ENCODE assay signal across 12 cellular contexts in genomic region chr9:117705386-117705785, GRCh38. TPM values are rescaled to one million over a fixed set of nuclear protein-coding genes. Genes with fewer than 3 reads are reported as not detected.
DNase-seq lines count a peak whose midpoint lies in the region; ATAC-seq, FAIRE-seq and TF ChIP-seq lines count a peak whose summit lies in the region.
"Had no signal": no experiment of that assay in that cellular context is flagged by ENCODE, and none has a peak within 500 bp of the region (broad histone marks: within the 10 kb centered on the region; RNA-seq: fewer than 3 reads in every experiment).

No MANE protein-coding gene starts in this region.

- peak overlapping the region; percentile 76 for H3K4me3 Mint-ChIP-seq in astrocyte (ENCODE audit: unreplicated experiment)
- peak overlapping the region; percentile 15 to 83 for H3K4me3 Mint-ChIP-seq in stimulated activated naive B cell treated with anti-CD40 and anti-IgM and Interleukin-4, amounts not matched to agents 10 μg/mL and 1 μg/mL and 100 μg/mL, for 72 hours

- H4K20me1 ChIP-seq in astrocyte (ENCODE audit: insufficient read depth, low read length) = peaks cover 31% of the 10 kb centered on the region

- H3K27ac ChIP-seq in HEK293 (ENCODE audit: extremely low read depth, low read depth, low read length) = no peak overlapping the region
- H3K27ac ChIP-seq in astrocyte (ENCODE audit: low read depth, low read length) = peak overlapping the region; percentile 87
- H3K27ac ChIP-seq in lower lobe of right lung = peak overlapping the region; percentile 85

- DNase-seq in astrocyte (ENCODE audit: low read depth) = no peak
- DNase-seq in lower lobe of right lung = no peak
- no peak for DNase-seq in stimulated activated naive B cell treated with anti-CD40 and anti-IgM and Interleukin-4, amounts not matched to agents 10 μg/mL and 1 μg/mL and 100 μg/mL, for 72 hours
- DNase-seq in activated effector memory CD4-positive, alpha-beta T cell treated with Interleukin-2 at 50 U/mL for 16 hours = no peak
- no peak for DNase-seq in HCEC 1CT
- no peak for DNase-seq in DMS53 treated with DMSO at 0.1 percent for 48 hours (lab: John Stamatoyannopoulos, UW; ENCODE audit: unreplicated experiment)
- DNase-seq: NCI-H1417; NK-92 treated with Interleukin-12 subunit alpha and Interleukin-12 subunit beta, amount 100 ng/mL, for 24 hours; T-helper 2 cell had no signal

- H3K27ac Mint-ChIP-seq in astrocyte (ENCODE audit: unreplicated experiment) = peak overlapping the region; percentile 29
- H3K27ac Mint-ChIP-seq in stimulated activated naive B cell treated with anti-CD40 and anti-IgM and Interleukin-4, amounts not matched to agents 10 μg/mL and 1 μg/mL and 100 μg/mL, for 72 hours = no peak overlapping the region

- H3K36me3 ChIP-seq in HEK293 (ENCODE audit: control insufficient read depth in 2 of 2, insufficient read depth in 1 of 2, low read length in 2 of 2) (no peaks in the 10 kb centered on the region), astrocyte (ENCODE audit: insufficient read depth, low read length) (peaks cover 9% of the 10 kb centered on the region), lower lobe of right lung (peaks cover 16% of the 10 kb centered on the region)

- no peaks in the 10 kb centered on the region for H3K9me3 ChIP-seq in HEK293 (ENCODE audit: control insufficient read depth, insufficient read depth, low read depth, low read length)
- no peaks in the 10 kb centered on the region for H3K9me3 ChIP-seq in astrocyte (ENCODE audit: insufficient read depth, low read depth, low read length)
- no peaks in the 10 kb centered on the region for H3K9me3 ChIP-seq in lower lobe of right lung

- ATAC-seq in lower lobe of right lung (no peak), GM19395 (IDR thresholded peaks at IDR 0.05; ENCODE audit: unreplicated experiment) (no peak)
- no peak for ATAC-seq in stimulated activated naive B cell treated with anti-CD40 and anti-IgM and Interleukin-4, amounts not matched to agents 10 μg/mL and 1 μg/mL and 100 μg/mL, for 72 hours (replicated peaks)

- peaks cover 58% of the 10 kb centered on the region for H3K79me2 ChIP-seq in astrocyte (ENCODE audit: insufficient read depth, low read length)

- POLR2A ChIA-PET in HEK293 (lab: Yijun Ruan, JAX) = no interaction called here

- peak; percentile 47 for FAIRE-seq in astrocyte (lab: Jason Lieb, UNC)

- no peak for TF ChIP-seq CTCF in HEK293 (tag by site-specific recombination; IDR thresholded peaks at IDR 0.05)
- no peak for TF ChIP-seq CTCF in astrocyte (IDR thresholded peaks at IDR 0.05; ENCODE audit: insufficient read depth, low read depth, low read length)
- no peak for TF ChIP-seq CTCF in lower lobe of right lung (IDR thresholded peaks at IDR 0.05)

- peaks cover 22% of the 10 kb centered on the region for H3K4me1 Mint-ChIP-seq in astrocyte (ENCODE audit: low read depth, unreplicated experiment)
- H3K4me1 Mint-ChIP-seq in stimulated activated naive B cell treated with anti-CD40 and anti-IgM and Interleukin-4, amounts not matched to agents 10 μg/mL and 1 μg/mL and 100 μg/mL, for 72 hours = peaks cover 26 to 47% of the 10 kb centered on the region in 2 donors

- H3K4me1 ChIP-seq in HEK293 (ENCODE audit: control insufficient read depth, insufficient read depth, low read length) (no peaks in the 10 kb centered on the region), astrocyte (ENCODE audit: insufficient read depth, low read length) (peaks cover 18% of the 10 kb centered on the region), lower lobe of right lung (peaks cover 23% of the 10 kb centered on the region)

- peaks cover 3% of the 10 kb centered on the region for H3K9me3 Mint-ChIP-seq in astrocyte (ENCODE audit: unreplicated experiment)
- no peaks in the 10 kb centered on the region for H3K9me3 Mint-ChIP-seq in stimulated activated naive B cell treated with anti-CD40 and anti-IgM and Interleukin-4, amounts not matched to agents 10 μg/mL and 1 μg/mL and 100 μg/mL, for 72 hours

- H3K27me3 ChIP-seq in astrocyte (ENCODE audit: insufficient read depth, low read length) (no peaks in the 10 kb centered on the region), lower lobe of right lung (ENCODE audit: low read depth) (no peaks in the 10 kb centered on the region)

- peak overlapping the region; percentile 90 for H3K4me2 ChIP-seq in astrocyte (ENCODE audit: low read length)

- intact Hi-C loops in lower lobe of right lung (cut with DNase I) = no loop called here

- H3K9ac ChIP-seq in astrocyte (ENCODE audit: low read length) = peak overlapping the region; percentile 86

- no peak overlapping the region for H2AFZ ChIP-seq in astrocyte (ENCODE audit: low read depth, low read length)

- H3K27me3 Mint-ChIP-seq in astrocyte (ENCODE audit: low read depth, unreplicated experiment) = no peaks in the 10 kb centered on the region
- no peaks in the 10 kb centered on the region for H3K27me3 Mint-ChIP-seq in stimulated activated naive B cell treated with anti-CD40 and anti-IgM and Interleukin-4, amounts not matched to agents 10 μg/mL and 1 μg/mL and 100 μg/mL, for 72 hours

- peak overlapping the region; percentile 18 for H3K4me3 ChIP-seq in HEK293 (ENCODE audit: low read depth, low read length)
- H3K4me3 ChIP-seq in astrocyte (ENCODE audit: insufficient read depth, low read depth, low read length) = peak overlapping the region; percentile 74
- peak overlapping the region; percentile 62 for H3K4me3 ChIP-seq in lower lobe of right lung

- no peaks in the 10 kb centered on the region for H3K36me3 Mint-ChIP-seq in astrocyte (ENCODE audit: low read depth, unreplicated experiment)
- peaks cover 5 to 7% of the 10 kb centered on the region in 2 donors for H3K36me3 Mint-ChIP-seq in stimulated activated naive B cell treated with anti-CD40 and anti-IgM and Interleukin-4, amounts not matched to agents 10 μg/mL and 1 μg/mL and 100 μg/mL, for 72 hours

- CTCF ChIA-PET in HEK293 (lab: Yijun Ruan, JAX) = no interaction called here

TF ChIP-seq in HEK293, 187 proteins besides CTCF, POLR2A, EP300 and RAD21:
- TF ChIP-seq ZNF843 (tag by site-specific recombination; IDR thresholded peaks at IDR 0.05) (no peak), ZNF600 (tag by site-specific recombination; IDR thresholded peaks at IDR 0.05) (no peak), ZNF157 (tag by site-specific recombination; IDR thresholded peaks at IDR 0.05) (no peak), ZNF302 (tag by site-specific recombination; IDR thresholded peaks at IDR 0.05; ENCODE audit: low read depth) (no peak), BCL11A (tag by site-specific recombination; IDR thresholded peaks at IDR 0.05; ENCODE audit: low read depth) (no peak), AEBP2 (tag by site-specific recombination; IDR thresholded peaks at IDR 0.05; ENCODE audit: borderline replicate concordance) (no peak), ZNF426 (tag by site-specific recombination; IDR thresholded peaks at IDR 0.05) (no peak), ATF2 (tag by site-specific recombination; IDR thresholded peaks at IDR 0.05; ENCODE audit: low read depth) (no peak), ZNF354C (tag by site-specific recombination; IDR thresholded peaks at IDR 0.05; ENCODE audit: borderline replicate concordance, low read depth) (no peak), KLF8 (tag by site-specific recombination; IDR thresholded peaks at IDR 0.05) (no peak), SP3 (tag by site-specific recombination; IDR thresholded peaks at IDR 0.05) (no peak), TCF7L2 (IDR thresholded peaks at IDR 0.05; ENCODE audit: borderline replicate concordance, low read depth, low read length) (no peak)
TF ChIP-seq in HEK293: peak in this region for 0.

RNA-seq across cellular contexts. Expression of gene TLR4, which starts 1.2 kb away (rescaled TPM):
- total RNA-seq in astrocyte (7.4 and 9.1 TPM in 2 replicates), lower lobe of right lung (70.1 TPM)
- total RNA-seq: activated CD8-positive, alpha-beta memory T cell treated with anti-CD3 and anti-CD28 coated beads for 36 hours had no signal

Comparison
In these comparisons a context has a peak if more than half of its experiments do, and no peak if none do; other contexts are left out.
1. H3K4me3 ChIP-seq: peak in every context shown above with its lines; median percentile 74 in astrocyte; 62 in lower lobe of right lung; 18 in HEK293.